Comparison of ENCODE assay signal across 24 cellular contexts in the genomic region with DNA sequence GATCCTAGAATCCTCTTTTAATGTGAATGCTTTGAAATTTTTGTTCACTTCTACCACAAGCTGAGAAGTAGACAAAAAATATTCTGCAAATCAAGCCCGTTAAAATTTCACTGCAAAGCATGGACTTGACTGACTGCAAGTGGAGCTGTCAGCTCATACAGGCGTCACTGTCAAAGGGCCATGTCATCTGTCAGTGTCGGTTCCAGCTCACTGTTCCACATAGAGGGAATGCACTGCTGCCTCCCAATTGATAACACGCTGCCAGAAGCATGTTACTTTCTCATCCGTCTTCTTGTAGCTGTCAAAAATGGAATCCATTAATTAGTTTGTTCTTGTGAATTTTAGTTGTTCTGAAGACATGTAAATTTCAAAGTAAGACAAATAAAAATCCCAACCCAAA.
"Had no signal": no experiment of that assay in that cellular context is flagged by ENCODE, and none has a peak within 500 bp of the region (broad histone marks: within the 10 kb centered on the region; RNA-seq: fewer than 3 reads in every experiment).

No MANE protein-coding gene starts in this region.

- H3K4me3 ChIP-seq: SJSA1, SK-N-MC had no signal

- H3K27ac ChIP-seq: HL-60, RWPE1, SJSA1, SK-N-MC had no signal

- H3K36me3 Mint-ChIP-seq: IgD-negative memory B cell had no signal

- H3K36me3 ChIP-seq: SJSA1 had no signal

- H3K4me1 ChIP-seq: SJSA1 had no signal

- DNase-seq: KBM-7, MV-4-11, NCI-H1048, NCI-H1105, NCI-H1417, NCI-H1436 treated with DMSO at 0.1 percent for 48 hours, NCI-H1694, NCI-H187 treated with DMSO at 0.1 percent for 48 hours, NCI-H2029 treated with DMSO at 0.1 percent for 48 hours, NCI-H2107, NCI-H226, NCI-H446, NCI-H510A, NCI-H524 treated with DMSO at 0.1 percent for 48 hours, NCI-H69, NCI-H774, PC-3, SIG-M5 had no signal

- H3K4me3 Mint-ChIP-seq: IgD-negative memory B cell had no signal

- H3K4me1 Mint-ChIP-seq: IgD-negative memory B cell had no signal

- H3K9me3 ChIP-seq: SJSA1 had no signal

- ATAC-seq: Panc1, PC-3 had no signal

- H3K27ac Mint-ChIP-seq: IgD-negative memory B cell had no signal
